24 cellular contexts compared by ENCODE assay signal in the genomic region with DNA sequence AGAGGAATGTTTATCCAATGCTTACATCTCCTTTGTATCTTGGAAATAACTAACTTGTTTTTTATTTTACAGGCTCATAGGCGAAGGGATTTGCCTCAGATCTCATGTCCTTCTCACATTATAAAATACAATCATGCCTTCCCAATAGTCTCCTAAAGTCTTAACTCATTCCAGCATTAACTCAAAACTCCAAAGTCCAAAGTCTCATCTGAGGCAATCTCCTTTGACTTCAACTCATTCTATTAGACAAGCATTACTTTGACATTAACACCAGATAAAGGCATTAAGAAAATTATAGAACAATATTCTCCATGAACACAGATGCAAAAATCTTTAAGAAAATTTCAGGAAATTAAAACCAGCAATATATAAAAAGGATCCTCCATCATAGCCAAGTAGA.
"Had no signal": no experiment of that assay in that cellular context is flagged by ENCODE, and none has a peak within 500 bp of the region (broad histone marks: within the 10 kb centered on the region; RNA-seq: fewer than 3 reads in every experiment).

No MANE protein-coding gene starts in this region.

- H3K9ac ChIP-seq: SK-N-SH had no signal

- H3K4me3 ChIP-seq: MG63 had no signal

- H3K27ac ChIP-seq: HL-60 had no signal

- DNase-seq: IMR-90, Karpas-422, KG1, MG63, NCI-H1092, NCI-H1105 treated with DMSO at 0.1 percent for 48 hours, NCI-H1417 treated with DMSO at 0.1 percent for 48 hours, NCI-H146, NCI-H1694 treated with DMSO at 0.1 percent for 48 hours, NCI-H1930, NCI-H2081, NCI-H2107, NCI-H226, NCI-H446, NCI-H510A, NCI-H524 treated with DMSO at 0.1 percent for 48 hours, NCI-H69, NCI-H774, RPMI8226, SHP77, SK-N-SH, SW 1271 had no signal

- H3K9me3 ChIP-seq: MG63, SK-N-SH had no signal

- FAIRE-seq: RCC 7860 had no signal

- H3K27me3 ChIP-seq: MG63 had no signal
